8 cellular contexts compared by ENCODE assay signal in the genomic region with DNA sequence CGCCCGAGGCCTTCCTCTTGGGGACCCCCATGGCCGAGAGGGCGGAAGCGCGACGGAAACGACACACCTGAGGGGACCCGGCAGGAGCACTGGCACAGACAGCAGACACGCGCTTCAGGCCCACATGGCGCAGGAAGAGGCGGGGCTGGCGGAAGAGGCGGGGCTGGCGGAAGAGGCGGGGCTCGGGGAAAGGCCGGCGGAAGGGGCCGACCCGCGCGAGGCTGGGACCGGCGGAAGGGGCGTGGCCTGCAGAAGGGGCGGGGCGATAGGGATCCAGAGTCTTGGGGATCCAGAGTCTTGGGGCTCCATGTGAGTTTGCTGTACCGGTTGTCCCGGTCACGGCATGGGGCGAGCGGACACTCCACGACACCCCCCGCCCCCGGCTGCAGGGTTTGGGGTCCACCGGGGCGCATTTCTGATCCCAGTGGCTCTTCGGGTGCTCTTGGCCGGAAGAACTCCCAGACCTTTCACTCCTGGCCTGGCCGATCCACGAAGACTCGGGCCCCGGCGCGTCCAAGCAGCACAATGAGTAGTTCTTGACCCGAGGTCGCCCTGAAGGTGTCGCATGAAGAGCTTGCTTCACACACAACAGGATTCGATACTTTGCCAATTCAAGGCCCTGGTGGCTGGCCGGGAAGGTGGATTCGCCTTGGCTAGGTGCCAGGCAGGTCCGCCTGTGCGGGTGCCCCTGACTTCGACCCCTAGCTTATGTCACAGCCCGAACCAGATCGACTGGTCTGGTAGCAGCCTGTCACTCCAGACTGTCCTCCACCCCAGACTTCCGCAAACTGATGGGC. TPM values are rescaled to one million over a fixed set of nuclear protein-coding genes. Genes with fewer than 3 reads are reported as not detected.
DNase-seq lines count a peak whose midpoint lies in the region; ATAC-seq and TF ChIP-seq lines count a peak whose summit lies in the region.

A gene with protein sequence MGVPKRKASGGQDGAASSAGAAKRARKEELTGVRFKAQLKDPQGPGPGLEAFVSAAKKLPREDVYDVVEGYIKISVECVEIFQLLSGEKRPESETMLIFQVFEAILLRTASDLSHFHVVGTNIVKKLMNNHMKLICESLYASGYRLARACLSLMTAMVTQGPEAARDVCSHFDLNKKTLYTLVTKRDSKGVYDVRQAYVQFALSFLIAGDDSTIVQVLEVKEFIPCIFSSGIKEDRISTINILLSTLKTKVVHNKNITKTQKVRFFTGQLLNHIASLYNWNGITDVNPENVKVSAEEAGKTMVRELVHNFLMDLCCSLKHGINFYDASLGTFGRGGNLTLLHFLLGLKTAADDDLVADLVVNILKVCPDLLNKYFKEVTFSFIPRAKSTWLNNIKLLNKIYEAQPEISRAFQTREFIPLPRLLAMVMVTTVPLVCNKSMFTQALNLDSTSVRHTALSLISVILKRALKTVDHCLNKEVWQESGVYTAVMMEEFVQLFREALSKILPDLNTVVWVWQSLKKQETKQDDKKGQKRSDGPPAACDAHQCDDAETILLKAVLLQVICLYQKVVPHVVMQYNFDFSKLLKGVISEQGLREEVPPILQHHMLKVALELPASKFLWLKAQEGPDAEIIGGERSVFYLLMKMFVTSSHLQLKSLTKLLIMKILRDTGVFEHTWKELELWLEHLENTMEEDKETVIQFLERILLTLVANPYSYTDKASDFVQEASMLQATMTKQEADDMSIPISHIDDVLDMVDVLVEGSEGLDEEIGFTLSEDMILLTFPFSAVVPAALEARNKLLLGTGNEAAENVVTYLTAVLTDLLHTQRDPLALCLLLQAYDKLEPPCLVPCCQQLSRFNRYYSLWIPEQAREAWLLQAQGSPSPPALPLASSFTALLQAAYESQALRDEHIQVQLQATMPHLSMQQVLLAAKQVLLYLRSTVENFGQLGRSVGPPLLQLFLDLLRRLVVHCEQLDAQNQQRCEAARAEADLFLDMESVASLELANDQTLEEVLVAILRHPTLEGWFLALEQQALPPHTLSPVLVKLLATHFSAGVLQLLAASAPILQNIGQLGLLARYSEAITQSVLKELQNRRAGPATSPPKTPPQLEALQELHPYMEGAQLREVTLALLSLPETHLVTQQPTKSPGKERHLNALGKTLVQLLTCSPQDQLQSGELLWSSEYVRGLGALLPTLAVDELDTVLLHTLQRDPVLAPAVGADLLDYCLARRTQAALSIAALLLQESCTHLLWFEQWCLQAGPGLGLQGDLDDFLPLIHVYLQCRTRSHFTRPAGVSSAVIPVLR (N-terminal part only) (minus strand): TSS at position 133 of the 797 bp plus-strand sequence. CDS start 102 bp downstream, at position 31.

- no peak within 1 kb of the TSS for H2BK20ac ChIP-seq in IMR-90 (ENCODE audit: low read depth, low read length)

- H2AFZ ChIP-seq in IMR-90 (replicated peaks; ENCODE audit: low read length, poor library complexity) = peak within 1 kb of the TSS; percentile 93

- H3K4me1 ChIP-seq in IMR-90 (ENCODE audit: control insufficient read depth, insufficient read depth, low read length) (peaks cover 8% of the 10 kb centered on the region), mucosa of rectum (ENCODE audit: control insufficient read depth in 2 of 2, insufficient read depth in 2 of 2, low read length in 2 of 2) (peaks cover 14 to 15% of the 10 kb centered on the region in 2 donors)

- ATAC-seq in GM21515 (IDR thresholded peaks at IDR 0.05; ENCODE audit: unreplicated experiment) (peak; percentile 89), IMR-90 (ENCODE audit: low read depth) (peak; percentile 97)

- intact Hi-C loops in IMR-90 (cut with micrococcal nuclease) = no loop called here

- POLR2A ChIA-PET in IMR-90 (lab: Charles Lee; ENCODE audit: unreplicated experiment) = no interaction called here

- H4K91ac ChIP-seq in IMR-90 (ENCODE audit: insufficient read depth, low read depth, low read length) = peak within 1 kb of the TSS; percentile 67; the same call in 1 of the 2 replicates

- H3K9me1 ChIP-seq in IMR-90 (ENCODE audit: insufficient read depth, low read length) = peaks cover 3% of the 10 kb centered on the region

- dilution Hi-C loops in IMR-90 (cut with HindIII; ENCODE audit: low sequenced_read_pairs, unreplicated experiment) = no loop called here

- peak within 1 kb of the TSS; percentile 80 for H3K14ac ChIP-seq in IMR-90 (replicated peaks; ENCODE audit: low read depth, low read length)

- no peak within 1 kb of the TSS for H3K56ac ChIP-seq in IMR-90 (ENCODE audit: extremely low read depth, insufficient read depth, low read length)

- H4K8ac ChIP-seq in IMR-90 (ENCODE audit: low read depth in 2 of 2, low read length in 2 of 2) = peak within 1 kb of the TSS; percentile 95 to 99

- H3K9ac ChIP-seq in IMR-90 (ENCODE audit: low read depth, low read length) (peak within 1 kb of the TSS; percentile 83), mucosa of rectum (ENCODE audit: low read depth in 1 of 2, low read length in 2 of 2) (peak within 1 kb of the TSS; percentile 72 to 76)

- H3K4ac ChIP-seq in IMR-90 (ENCODE audit: low read depth, low read length) = peak within 1 kb of the TSS; percentile 87

- no peak; the same call in 1 of the 2 replicates for TF ChIP-seq POLR2A in IMR-90 (IDR thresholded peaks at IDR 0.05; ENCODE audit: low read depth, low read length)

- H2AK5ac ChIP-seq in IMR-90 (ENCODE audit: low read depth, low read length) = peak within 1 kb of the TSS; percentile 70

- WGBS in IMR-90 (ENCODE audit: extremely low coverage in 2 of 2, insufficient read length in 1 of 2), 2 experiments = 7% methylated on average over 25 of the region's 59 CpGs; no CpG with 5 or more reads in 1 of the 2 experiments

- H3K27me3 ChIP-seq in IMR-90 (ENCODE audit: control insufficient read depth, insufficient read depth, low read length) (no peaks in the 10 kb centered on the region), mucosa of rectum (ENCODE audit: control insufficient read depth in 2 of 2, insufficient read depth in 2 of 2, low read length in 2 of 2) (no peaks in the 10 kb centered on the region)

- H3K27ac ChIP-seq in IMR-90 (ENCODE audit: insufficient read depth, low read length) = peak within 1 kb of the TSS; percentile 67
- peak within 1 kb of the TSS; percentile 94 for H3K27ac ChIP-seq in mucosa of rectum (ENCODE audit: low read depth in 2 of 2, low read length in 2 of 2)

- in situ Hi-C loops in IMR-90 (cut with MboI; ENCODE audit: low sequenced_read_pairs) = loop anchor here (25.0 kb wide), 1 partner anchor 344 kb away; a partner anchor contains a TSS

- H3K9me3 ChIP-seq in IMR-90 (ENCODE audit: control insufficient read depth, insufficient read depth, low read length) = no peaks in the 10 kb centered on the region
- no peaks in the 10 kb centered on the region for H3K9me3 ChIP-seq in mucosa of rectum (ENCODE audit: control insufficient read depth in 2 of 2, low read length in 2 of 2)

- peaks cover 33% of the 10 kb centered on the region for H4K20me1 ChIP-seq in IMR-90 (ENCODE audit: insufficient read depth, low read length)

- peak within 1 kb of the TSS; percentile 95 for H3K23ac ChIP-seq in IMR-90 (ENCODE audit: low read depth, low read length)

- TF ChIP-seq CTCF in IMR-90 (conservative IDR thresholded peaks at IDR 0.05; ENCODE audit: low read depth, low read length) = no peak
- TF ChIP-seq CTCF in epithelial cell of proximal tubule (conservative IDR thresholded peaks at IDR 0.05; ENCODE audit: low read depth, low read length) = no peak

- H2BK15ac ChIP-seq in IMR-90 (ENCODE audit: low read depth, low read length) = no peak within 1 kb of the TSS

- H3K4me3 ChIP-seq in IMR-90 (ENCODE audit: insufficient read depth, low read depth, low read length) = peak within 1 kb of the TSS; percentile 95
- H3K4me3 ChIP-seq in epithelial cell of proximal tubule (ENCODE audit: low read depth, low read length) = peak within 1 kb of the TSS; percentile 97
- peak within 1 kb of the TSS; percentile 91 for H3K4me3 ChIP-seq in mucosa of rectum (ENCODE audit: low read length in 2 of 2)

- CTCF ChIA-PET in IMR-90 (lab: Yijun Ruan, JAX) = interaction anchor here (0.9 to 1.5 kb wide), 4 partner anchors 9 to 176 kb away, joined by 3 to 4 read pairs (median 3); no protein-coding TSS in a partner anchor

- peak within 1 kb of the TSS; percentile 25; the same call in 1 of the 2 replicates for H3K18ac ChIP-seq in IMR-90 (ENCODE audit: low read depth, low read length)

- BruUV-seq in IMR-90 (replicated peaks; lab: Mats Ljungman, UMichigan) = no TSS peak

- H3K36me3 ChIP-seq in IMR-90 (ENCODE audit: control insufficient read depth, insufficient read depth, low read length) = peaks cover 5% of the 10 kb centered on the region; the same call in 1 of the 2 replicates
- peaks cover 4 to 11% of the 10 kb centered on the region in 2 donors for H3K36me3 ChIP-seq in mucosa of rectum (ENCODE audit: control insufficient read depth in 2 of 2, insufficient read depth in 2 of 2, low read length in 2 of 2)

- H2BK120ac ChIP-seq in IMR-90 (ENCODE audit: low read depth, low read length) = peak within 1 kb of the TSS; percentile 16; the same call in 1 of the 2 replicates

- DNase-seq in DMS 273 (lab: John Stamatoyannopoulos, UW; ENCODE audit: unreplicated experiment) (peak; percentile 92), IMR-90 (peak; percentile 65), OCI-M1 (lab: John Stamatoyannopoulos, UW) (peak; percentile 95), activated T-cell treated with anti-CD3 and anti-CD28 coated beads for 48 hours (ENCODE audit: low read depth) (peak; percentile 96), epithelial cell of proximal tubule (ENCODE audit: low read depth) (no peak)
- DNase-seq in stimulated activated CD8-positive, alpha-beta memory T cell treated with anti-CD3 and anti-CD28 coated beads, Interleukin-4, amount 100 ng/mL, for 48 hours = peak; percentile 99

- peak within 1 kb of the TSS; percentile 14 for H2BK5ac ChIP-seq in IMR-90 (ENCODE audit: low read depth, low read length, poor library complexity, severe bottlenecking)

- H4K5ac ChIP-seq in IMR-90 (ENCODE audit: low read depth, low read length) = peak within 1 kb of the TSS; percentile 92

- H3K4me2 ChIP-seq in IMR-90 (ENCODE audit: low read depth, low read length) = peak within 1 kb of the TSS; percentile 95

- peaks cover 10 to 44% of the 10 kb centered on the region in 2 experiments; a peak in 3 of 4 replicates for H3K79me1 ChIP-seq in IMR-90 (ENCODE audit: low read depth in 1 of 2, low read length in 2 of 2)

- peak within 1 kb of the TSS; percentile 98 for H2AK9ac ChIP-seq in IMR-90 (replicated peaks; ENCODE audit: low read depth, low read length, poor library complexity)

- TF ChIP-seq RAD21 in IMR-90 (IDR thresholded peaks at IDR 0.05; ENCODE audit: low read length) = no peak

RNA-seq across cellular contexts. Expression of the gene that starts here (rescaled TPM):
- 12.7 and 14.2 TPM in 2 replicates for total RNA-seq in IMR-90 (2012; rRNA removed)
- 9.2 and 9.7 TPM in 2 replicates for polyA plus RNA-seq in IMR-90 (2012; rRNA removed)
- polyA plus RNA-seq in IMR-90 (2012; cell fraction: cytosol; rRNA removed) = 3.4 and 4.1 TPM in 2 replicates
- polyA plus RNA-seq in IMR-90 (2012; cell fraction: nucleus; rRNA removed; ENCODE audit: low replicate concordance) = 12.4 and 16.0 TPM in 2 replicates
- 11.6 and 14.2 TPM in 2 replicates for total RNA-seq in epithelial cell of proximal tubule
